15 cellular contexts compared by ENCODE assay signal in genomic region chr1:225449261-225449660, GRCh38. TPM values are rescaled to one million over a fixed set of nuclear protein-coding genes. Genes with fewer than 3 reads are reported as not detected.
DNase-seq lines count a peak whose midpoint lies in the region; ATAC-seq and TF ChIP-seq lines count a peak whose summit lies in the region.
"Had no signal": no experiment of that assay in that cellular context is flagged by ENCODE, and none has a peak within 500 bp of the region (broad histone marks: within the 10 kb centered on the region; RNA-seq: fewer than 3 reads in every experiment).

No MANE protein-coding gene starts in this region.

- CTCF ChIA-PET in WTC11 (lab: Charles Lee), result interaction anchor here (2.6 kb wide), 1 partner anchor 25 kb away, joined by 7 read pairs; no protein-coding TSS in a partner anchor

- ATAC-seq in WTC11, result no peak
- ATAC-seq: activated CD8-positive, alpha-beta T cell treated with anti-CD3 and anti-CD28 coated beads, Interleukin-2, amount 10 ng/mL, durations not matched to agents 7 days and 5 days had no signal

- H3K9ac ChIP-seq in BLaER1 treated with 17β-estradiol and CSF1 and Interleukin-3, amounts not matched to agents 10 nM and 100 nM, result no peak overlapping the region
- H3K9ac ChIP-seq in colonic mucosa (ENCODE audit: low read depth in 2 of 2, low read length in 2 of 2), result no peak overlapping the region

- H3K27ac Mint-ChIP-seq in nephron progenitor cell (peak overlapping the region; percentile 39), WTC11 (no peak overlapping the region)
- H3K27ac Mint-ChIP-seq: activated CD8-positive, alpha-beta T cell treated with anti-CD3 and anti-CD28 coated beads, Interleukin-2, amount 10 ng/mL, durations not matched to agents 7 days and 5 days; H9; T-helper 2 cell treated with Interferon-gamma antibody and Interleukin-4, amounts not matched to agents 5 μg/mL and 100 μg/mL, for 36 hours had no signal

- POLR2A ChIA-PET in WTC11 (lab: Charles Lee), result no interaction called here

- peaks cover 39% of the 10 kb centered on the region for H3K4me1 Mint-ChIP-seq in nephron progenitor cell
- H3K4me1 Mint-ChIP-seq in WTC11, result peaks cover 32% of the 10 kb centered on the region

- peak; percentile 90 for DNase-seq in HPDE6-E6E7 (ENCODE audit: extremely low spot score)
- peak; percentile 83 for DNase-seq in colonic mucosa
- no peak for DNase-seq in nephron progenitor cell
- no peak for DNase-seq in OCI-M1 (lab: John Stamatoyannopoulos, UW)
- no peak for DNase-seq in GF-D8 (lab: John Stamatoyannopoulos, UW)
- DNase-seq in superior temporal gyrus (ENCODE audit: extremely low spot score), result no peak
- no peak for DNase-seq in WTC11 (ENCODE audit: low spot score)
- DNase-seq: activated CD8-positive, alpha-beta T cell treated with anti-CD3 and anti-CD28 coated beads, Interleukin-2, amount 10 ng/mL, durations not matched to agents 7 days and 5 days; GDM1; H9; mesenchymal stem cell; MV-4-11 had no signal

- no peaks in the 10 kb centered on the region for H3K27me3 ChIP-seq in BLaER1 treated with 17β-estradiol and CSF1 and Interleukin-3, amounts not matched to agents 10 nM and 100 nM
- H3K27me3 ChIP-seq in colonic mucosa, result no peaks in the 10 kb centered on the region

- peak overlapping the region in 6 of 11 experiments; percentile 7 to 96 (median 14); a peak in 8 of 22 replicates for H3K27ac ChIP-seq in BLaER1 treated with 17β-estradiol and CSF1 and Interleukin-3, amounts not matched to agents 10 nM and 100 nM
- peak overlapping the region; percentile 47 for H3K27ac ChIP-seq in colonic mucosa

- H3K4me3 ChIP-seq in BLaER1 treated with 17β-estradiol and CSF1 and Interleukin-3, amounts not matched to agents 10 nM and 100 nM, result no peak overlapping the region
- no peak overlapping the region for H3K4me3 ChIP-seq in colonic mucosa

- H3K36me3 ChIP-seq in BLaER1 treated with 17β-estradiol and CSF1 and Interleukin-3, amounts not matched to agents 10 nM and 100 nM, result no peaks in the 10 kb centered on the region
- H3K36me3 ChIP-seq in colonic mucosa, result no peaks in the 10 kb centered on the region

- peak overlapping the region in 3 of 11 experiments; percentile 53 to 86 (median 76); a peak in 7 of 22 replicates for H3K4me2 ChIP-seq in BLaER1 treated with 17β-estradiol and CSF1 and Interleukin-3, amounts not matched to agents 10 nM and 100 nM

- H3K27me3 Mint-ChIP-seq in nephron progenitor cell (ENCODE audit: low read depth, poor library complexity), result no peaks in the 10 kb centered on the region
- H3K27me3 Mint-ChIP-seq in WTC11 (ENCODE audit: low read depth), result 0 out of 2 replicates have a peak, but pooled peaks cover 4% of the 10 kb centered on the region
- H3K27me3 Mint-ChIP-seq: activated naive CD4-positive, alpha-beta T cell treated with anti-CD3 and anti-CD28 coated beads, Interleukin-2, amount 50 U/mL, for 24 hours had no signal

- H3K4me1 ChIP-seq in BLaER1 treated with 17β-estradiol and CSF1 and Interleukin-3, amounts not matched to agents 10 nM and 100 nM, result peaks cover 51 to 86% (median 68%) of the 10 kb centered on the region in 10 experiments
- H3K4me1 ChIP-seq in colonic mucosa, result peaks cover 31% of the 10 kb centered on the region

- H3K36me3 Mint-ChIP-seq in nephron progenitor cell (ENCODE audit: low read depth) (no peaks in the 10 kb centered on the region), WTC11 (no peaks in the 10 kb centered on the region)
- H3K36me3 Mint-ChIP-seq: activated naive CD4-positive, alpha-beta T cell treated with anti-CD3 and anti-CD28 coated beads, Interleukin-2, amount 50 U/mL, for 24 hours had no signal

- no peak for TF ChIP-seq CTCF in colonic mucosa (IDR thresholded peaks at IDR 0.05)
- no peak for TF ChIP-seq CTCF in nephron progenitor cell (IDR thresholded peaks at IDR 0.05)
- no peak for TF ChIP-seq CTCF in WTC11 (IDR thresholded peaks at IDR 0.05)

- H3K4me3 Mint-ChIP-seq in nephron progenitor cell (no peak overlapping the region), WTC11 (no peak overlapping the region)
- H3K4me3 Mint-ChIP-seq: activated CD8-positive, alpha-beta T cell treated with anti-CD3 and anti-CD28 coated beads, Interleukin-2, amount 10 ng/mL, durations not matched to agents 7 days and 5 days; activated naive CD4-positive, alpha-beta T cell treated with anti-CD3 and anti-CD28 coated beads, Interleukin-2, amount 50 U/mL, for 24 hours; T-helper 2 cell treated with Interferon-gamma antibody and Interleukin-4, amounts not matched to agents 5 μg/mL and 100 μg/mL, for 36 hours had no signal

- intact Hi-C loops in colonic mucosa (cut with DNase I), result no loop called here

- H3K9me3 Mint-ChIP-seq in nephron progenitor cell (no peaks in the 10 kb centered on the region), WTC11 (no peaks in the 10 kb centered on the region)
- H3K9me3 Mint-ChIP-seq: activated naive CD4-positive, alpha-beta T cell treated with anti-CD3 and anti-CD28 coated beads, Interleukin-2, amount 50 U/mL, for 24 hours; H9 had no signal

- H4K20me1 ChIP-seq in BLaER1 treated with 17β-estradiol and CSF1 and Interleukin-3, amounts not matched to agents 10 nM and 100 nM, result no peaks in the 10 kb centered on the region

- H3K9me3 ChIP-seq in BLaER1 treated with 17β-estradiol and CSF1 and Interleukin-3, amounts not matched to agents 10 nM and 100 nM (replicated peaks in 1 of 11), result peaks cover 0 to 8% (median 0%) of the 10 kb centered on the region in 11 experiments; a peak in 4 of 22 replicates
- no peaks in the 10 kb centered on the region for H3K9me3 ChIP-seq in colonic mucosa

TF ChIP-seq in WTC11, 78 proteins besides CTCF, POLR2A, EP300 and RAD21:
- TF ChIP-seq FOXJ3 (CRISPR knock-in tag; IDR thresholded peaks at IDR 0.05; ENCODE audit: borderline replicate concordance) (no peak), NFATC4 (CRISPR knock-in tag; IDR thresholded peaks at IDR 0.05) (no peak), GABPB1 (CRISPR knock-in tag; IDR thresholded peaks at IDR 0.05) (no peak), ZNF138 (CRISPR knock-in tag; conservative IDR thresholded peaks at IDR 0.05) (no peak), ELF4 (CRISPR knock-in tag; IDR thresholded peaks at IDR 0.05; ENCODE audit: low read depth) (no peak)

RNA-seq across cellular contexts. Expression of gene LBR, which starts 21.4 kb away (rescaled TPM):
- total RNA-seq in colonic mucosa (100 to 1,000 TPM; 111 to 147 TPM), WTC11 (2021) (63.8 to 86.0 TPM (median 66.0 TPM) in 3 replicates)

Comparison
In these comparisons a context has a peak if more than half of its experiments do, and no peak if none do; other contexts are left out.
1. DNase-seq: peak in HPDE6-E6E7 (single experiment) and colonic mucosa (single experiment); none in nephron progenitor cell (single experiment), OCI-M1 (single experiment), GF-D8 (single experiment), superior temporal gyrus (single experiment) and WTC11 (single experiment).